Comparison of ENCODE assay signal across 8 cellular contexts in the genomic region with DNA sequence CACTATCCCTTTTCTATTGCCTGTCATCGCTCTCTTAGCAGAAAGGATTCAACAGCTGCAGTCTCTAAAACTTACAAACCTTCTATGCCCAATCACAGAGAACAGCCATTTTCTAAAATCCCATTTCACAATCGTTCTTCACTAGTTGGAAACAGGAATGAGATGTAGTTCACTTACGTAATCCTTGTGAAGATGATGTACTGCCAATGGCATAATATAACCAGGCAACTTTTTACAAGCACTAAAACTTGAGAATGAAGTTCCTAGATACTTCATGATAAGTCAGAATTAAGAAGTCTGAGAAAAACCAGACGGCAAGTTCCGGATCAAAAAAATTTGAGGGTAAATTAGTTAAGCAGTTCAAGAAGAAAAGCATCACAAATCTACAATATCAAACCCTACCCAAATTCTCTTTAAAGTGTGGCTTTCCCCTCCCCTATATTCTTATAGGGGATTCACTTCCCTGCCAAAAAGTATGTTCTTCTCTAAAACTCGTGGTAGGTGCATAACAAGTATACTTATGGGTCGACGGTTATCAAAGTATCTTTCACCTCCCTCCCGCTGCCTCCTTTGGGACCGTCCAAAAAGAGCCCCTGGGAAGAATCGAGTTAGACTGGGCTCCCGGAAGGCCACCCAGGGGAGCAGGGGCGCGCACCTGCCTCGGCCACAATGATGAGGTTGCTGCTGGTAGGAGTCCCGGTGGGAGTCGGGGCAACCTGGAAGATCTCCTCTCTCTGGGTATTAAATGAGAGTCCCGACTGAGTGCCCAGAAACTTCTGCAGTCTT. TPM values are rescaled to one million over a fixed set of nuclear protein-coding genes. Genes with fewer than 3 reads are reported as not detected.
DNase-seq lines count a peak whose midpoint lies in the region; ATAC-seq and TF ChIP-seq lines count a peak whose summit lies in the region.

No MANE protein-coding gene starts in this region.

- no peak for TF ChIP-seq CTCF in neutrophil (IDR thresholded peaks at IDR 0.05)
- no peak for TF ChIP-seq CTCF in GM20000 (IDR thresholded peaks at IDR 0.05; ENCODE audit: extremely low read depth, missing control alignments)

- ATAC-seq in GM18909 (IDR thresholded peaks at IDR 0.05; ENCODE audit: poor library complexity, unreplicated experiment) (peak; percentile 15), HG03139 (IDR thresholded peaks at IDR 0.05; ENCODE audit: unreplicated experiment) (peak; percentile 3)

- H3K27me3 ChIP-seq in SJSA1 (replicated peaks) = no peaks in the 10 kb centered on the region
- H3K27me3 ChIP-seq in neutrophil = no peaks in the 10 kb centered on the region

- no peak overlapping the region for H3K27ac ChIP-seq in SJSA1
- peak overlapping the region; percentile 78 for H3K27ac ChIP-seq in neutrophil

- peak overlapping the region; percentile 85 for H3K4me3 ChIP-seq in SJSA1
- peak overlapping the region; percentile 64 to 92 for H3K4me3 ChIP-seq in neutrophil (ENCODE audit: low read depth in 1 of 2, low read length in 1 of 2)

- H3K36me3 ChIP-seq in SJSA1 (no peaks in the 10 kb centered on the region), neutrophil (no peaks in the 10 kb centered on the region)

- H3K9me3 ChIP-seq in SJSA1 (replicated peaks) = no peaks in the 10 kb centered on the region
- H3K9me3 ChIP-seq in neutrophil = no peaks in the 10 kb centered on the region

- H3K4me1 ChIP-seq in SJSA1 (replicated peaks) (no peaks in the 10 kb centered on the region), neutrophil (ENCODE audit: control insufficient read depth in 1 of 2, insufficient read depth in 1 of 2, low read depth in 1 of 2, low read length in 1 of 2) (peaks cover 7 to 17% of the 10 kb centered on the region in 2 experiments)

- DNase-seq in AG20443 (ENCODE audit: low spot score) (peak; percentile 11), SJSA1 (ENCODE audit: low read depth in 1 of 2, low spot score in 2 of 2) (peak in 1 of 2 experiments; percentile 1), fibroblast of gingiva (ENCODE audit: low read depth) (peak; percentile 91), GM20000 (ENCODE audit: low spot score) (no peak), HuH-7 (ENCODE audit: low spot score) (no peak)

RNA-seq across cellular contexts. Expression of a gene that starts 0.7 kb away (rescaled TPM):
- total RNA-seq in SJSA1 (2014; rRNA removed; shearing (Covaris generic)) = 11.5 and 14.2 TPM in 2 replicates

RNA-seq across cellular contexts. Expression of a gene that starts 55.8 kb away (rescaled TPM):
- total RNA-seq in SJSA1 (2014; rRNA removed; shearing (Covaris generic)) = 0.16 and 0.76 TPM in 2 replicates

RNA-seq across cellular contexts. Expression of a gene that starts 56.1 kb away (rescaled TPM):
- total RNA-seq in SJSA1 (2014; rRNA removed; shearing (Covaris generic)) = 39.3 and 44.2 TPM in 2 replicates

Comparison
In these comparisons a context has a peak if more than half of its experiments do, and no peak if none do; other contexts are left out.
1. DNase-seq: peak in AG20443 (single experiment) and fibroblast of gingiva (single experiment); none in GM20000 (single experiment) and HuH-7 (single experiment).